8 cellular contexts compared by ENCODE assay signal in the genomic region with DNA sequence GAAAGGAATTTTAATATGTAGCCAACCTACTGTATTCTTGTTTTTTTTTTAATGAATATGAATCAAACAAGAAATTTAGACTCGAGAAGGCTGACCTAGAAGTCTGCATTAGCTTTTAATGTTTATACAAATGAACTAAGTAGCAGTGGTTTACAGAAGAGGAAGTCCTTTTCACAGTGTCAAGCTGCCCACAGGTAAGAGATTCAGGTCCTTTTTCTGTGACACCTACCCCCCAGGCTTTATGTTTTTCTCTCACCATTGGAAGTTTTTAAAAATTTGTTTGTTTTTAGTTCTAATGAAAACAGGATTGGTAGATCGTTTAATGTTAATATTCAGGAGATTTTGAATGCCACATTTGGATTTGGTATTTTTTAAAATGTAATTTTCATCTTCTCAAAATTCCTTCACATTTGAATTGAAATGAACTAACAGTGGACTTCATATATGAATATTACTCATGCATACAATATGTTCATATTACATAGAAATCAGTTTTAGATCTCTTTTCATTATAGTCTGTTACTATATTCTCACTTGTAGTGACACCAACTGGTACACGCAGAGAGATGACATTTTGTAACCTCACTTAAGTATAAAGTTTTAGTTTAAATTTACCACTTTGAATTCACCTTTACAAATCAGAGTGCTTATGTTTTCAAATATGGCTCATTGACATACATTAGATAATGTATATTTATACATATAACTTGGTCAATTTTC. TPM values are rescaled to one million over a fixed set of nuclear protein-coding genes. Genes with fewer than 3 reads are reported as not detected.
DNase-seq lines count a peak whose midpoint lies in the region; ATAC-seq and TF ChIP-seq lines count a peak whose summit lies in the region.

No MANE protein-coding gene starts in this region.

- TF ChIP-seq CTCF in brain (conservative IDR thresholded peaks at IDR 0.05) (no peak), osteoblast (IDR thresholded peaks at IDR 0.05; ENCODE audit: extremely low read depth, low read depth, low read length) (no peak)

- H3K4me3 Mint-ChIP-seq in CD4-positive, CD25-positive, alpha-beta regulatory T cell = peak overlapping the region; percentile 72 to 92 (median 82)
- H3K4me3 Mint-ChIP-seq in brain = peak overlapping the region; percentile 72 to 83 (median 80)

- peaks cover 0 to 3% (median 0%) of the 10 kb centered on the region in 7 donors for H3K9me3 Mint-ChIP-seq in CD4-positive, CD25-positive, alpha-beta regulatory T cell
- peaks cover 42 to 68% (median 56%) of the 10 kb centered on the region in 5 experiments for H3K9me3 Mint-ChIP-seq in brain

- H3K27ac Mint-ChIP-seq in CD4-positive, CD25-positive, alpha-beta regulatory T cell = peak overlapping the region; percentile 85 to 89 (median 88)
- H3K27ac Mint-ChIP-seq in brain = peak overlapping the region; percentile 88 to 96 (median 93)

- no peaks in the 10 kb centered on the region for H4K20me1 ChIP-seq in osteoblast (ENCODE audit: insufficient read depth, low read length)

- H3K27me3 Mint-ChIP-seq in CD4-positive, CD25-positive, alpha-beta regulatory T cell = no peaks in the 10 kb centered on the region
- no peaks in the 10 kb centered on the region for H3K27me3 Mint-ChIP-seq in brain

- H3K79me2 ChIP-seq in osteoblast (ENCODE audit: insufficient read depth, low read length) = peaks cover 90% of the 10 kb centered on the region

- H3K27ac ChIP-seq in CD4-positive, CD25-positive, alpha-beta regulatory T cell (ENCODE audit: insufficient read depth, low read length, poor library complexity, severe bottlenecking) = peak overlapping the region; percentile 82
- peak overlapping the region; percentile 81 for H3K27ac ChIP-seq in osteoblast (ENCODE audit: low read depth, low read length)

- peak overlapping the region; percentile 78 for H3K4me2 ChIP-seq in osteoblast (ENCODE audit: insufficient read depth, low read length)

- no peaks in the 10 kb centered on the region for H3K36me3 ChIP-seq in CD4-positive, CD25-positive, alpha-beta regulatory T cell (ENCODE audit: control insufficient read depth, insufficient read depth, low read length)
- H3K36me3 ChIP-seq in osteoblast (ENCODE audit: insufficient read depth, low read length) = no peaks in the 10 kb centered on the region

- H3K9me3 ChIP-seq in CD4-positive, CD25-positive, alpha-beta regulatory T cell (ENCODE audit: control insufficient read depth in 2 of 2, low read length in 2 of 2) = no peaks in the 10 kb centered on the region
- H3K9me3 ChIP-seq in osteoblast (ENCODE audit: low read depth, low read length) = no peaks in the 10 kb centered on the region

- peak overlapping the region; percentile 78 for H3K4me3 ChIP-seq in CD4-positive, CD25-positive, alpha-beta regulatory T cell (ENCODE audit: low read depth, low read length)
- H3K4me3 ChIP-seq in osteoblast (ENCODE audit: insufficient read depth, low read length) = peak overlapping the region; percentile 37

- peaks cover 81% of the 10 kb centered on the region for H3K4me1 ChIP-seq in CD4-positive, CD25-positive, alpha-beta regulatory T cell (ENCODE audit: control insufficient read depth, insufficient read depth, low read length, poor library complexity, severe bottlenecking)
- peaks cover 41% of the 10 kb centered on the region for H3K4me1 ChIP-seq in osteoblast (ENCODE audit: insufficient read depth, low read length)

- H3K36me3 Mint-ChIP-seq in CD4-positive, CD25-positive, alpha-beta regulatory T cell = peaks cover 5% of the 10 kb centered on the region
- peaks cover 83% of the 10 kb centered on the region for H3K36me3 Mint-ChIP-seq in brain

- peak in 1 of 2 donors; percentile 42 for ATAC-seq in CD4-positive, CD25-positive, alpha-beta regulatory T cell (ENCODE audit: low read depth in 2 of 2)
- ATAC-seq in GM19452 (IDR thresholded peaks at IDR 0.05; ENCODE audit: unreplicated experiment) (peak; percentile 37), HG03460 (IDR thresholded peaks at IDR 0.05; ENCODE audit: unreplicated experiment) (peak; percentile 59)

- H3K4me1 Mint-ChIP-seq in CD4-positive, CD25-positive, alpha-beta regulatory T cell = peaks cover 66 to 91% (median 75%) of the 10 kb centered on the region in 4 donors
- peaks cover 75% of the 10 kb centered on the region for H3K4me1 Mint-ChIP-seq in brain

- H2AFZ ChIP-seq in osteoblast (ENCODE audit: low read length) = no peak overlapping the region

- no peaks in the 10 kb centered on the region for H3K27me3 ChIP-seq in CD4-positive, CD25-positive, alpha-beta regulatory T cell (ENCODE audit: control insufficient read depth, insufficient read depth, low read length)
- H3K27me3 ChIP-seq in osteoblast (ENCODE audit: insufficient read depth, low read length) = no peaks in the 10 kb centered on the region

- DNase-seq in CD4-positive, CD25-positive, alpha-beta regulatory T cell = no peak
- DNase-seq in osteoblast (ENCODE audit: insufficient read length, low spot score, missing footprints) (no peak), DMS153 treated with DMSO at 0.1 percent for 48 hours (lab: John Stamatoyannopoulos, UW; ENCODE audit: unreplicated experiment) (no peak), NCI-H2081 treated with DMSO at 0.1 percent for 48 hours (lab: John Stamatoyannopoulos, UW) (no peak)
- DNase-seq in stimulated activated CD4-positive, alpha-beta T cell treated with anti-CD3 and anti-CD28 coated beads, Interleukin-4, amount 100 ng/mL, for 4 hours = no peak

RNA-seq across cellular contexts. Expression of a gene that starts 29.7 kb away (rescaled TPM):
- 175 TPM for total RNA-seq in CD4-positive, CD25-positive, alpha-beta regulatory T cell
- 100 to 1,000 TPM in 2 of 4 donors, 10 to 100 TPM in 2; 83.9 to 116 (median 95.0) TPM for polyA plus RNA-seq in CD4-positive, CD25-positive, alpha-beta regulatory T cell
- polyA plus RNA-seq in brain (ENCODE audit: insufficient read depth, low read depth, low replicate concordance) = 23.9 TPM
- 29.3 and 32.7 TPM in 2 replicates for total RNA-seq in osteoblast
